ENCODE assay signal across 1 cellular context in the genomic region with DNA sequence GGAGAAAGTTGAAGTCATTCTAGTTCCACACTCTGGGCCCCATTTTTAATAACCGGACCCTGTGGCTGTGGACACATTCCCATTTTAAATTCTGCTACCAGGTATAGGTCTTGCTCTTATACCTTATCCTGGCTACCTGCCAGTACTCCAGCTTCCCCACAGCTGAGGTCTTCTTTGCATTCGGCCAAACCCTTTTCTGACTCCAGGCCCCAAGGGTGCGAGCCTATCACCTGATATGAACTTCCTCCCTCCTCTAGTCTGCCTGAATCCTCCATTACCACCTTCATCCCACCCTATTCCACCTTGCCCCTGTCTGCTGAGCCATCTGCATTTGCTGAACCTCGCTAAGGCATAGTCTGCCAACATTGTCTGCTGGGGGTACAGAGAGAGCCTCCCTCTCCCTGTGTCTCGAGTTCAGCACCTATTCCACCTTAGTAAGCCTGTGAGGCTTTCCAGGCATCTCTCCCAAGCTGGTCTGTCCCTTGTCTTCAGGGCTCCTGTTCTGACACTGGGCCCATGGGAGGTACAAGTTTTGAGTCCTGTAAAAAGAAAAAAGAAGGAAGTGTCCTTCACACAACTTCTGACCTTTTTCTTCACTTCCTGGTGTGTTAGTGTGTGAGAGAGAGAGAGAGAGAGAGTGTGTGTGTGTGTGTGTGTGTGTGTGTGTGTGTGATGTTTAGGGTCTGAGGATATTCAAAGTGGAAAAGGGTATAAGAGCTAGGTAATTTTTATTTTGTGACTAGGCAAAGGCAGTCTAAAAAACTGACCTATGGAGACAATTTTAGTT.
TF ChIP-seq lines count a peak whose summit lies in the region.

No MANE protein-coding gene starts in this region.

TF ChIP-seq in K562, 482 proteins besides CTCF, POLR2A, EP300 and RAD21 (continued from another document):
- TF ChIP-seq, protein P1, sequence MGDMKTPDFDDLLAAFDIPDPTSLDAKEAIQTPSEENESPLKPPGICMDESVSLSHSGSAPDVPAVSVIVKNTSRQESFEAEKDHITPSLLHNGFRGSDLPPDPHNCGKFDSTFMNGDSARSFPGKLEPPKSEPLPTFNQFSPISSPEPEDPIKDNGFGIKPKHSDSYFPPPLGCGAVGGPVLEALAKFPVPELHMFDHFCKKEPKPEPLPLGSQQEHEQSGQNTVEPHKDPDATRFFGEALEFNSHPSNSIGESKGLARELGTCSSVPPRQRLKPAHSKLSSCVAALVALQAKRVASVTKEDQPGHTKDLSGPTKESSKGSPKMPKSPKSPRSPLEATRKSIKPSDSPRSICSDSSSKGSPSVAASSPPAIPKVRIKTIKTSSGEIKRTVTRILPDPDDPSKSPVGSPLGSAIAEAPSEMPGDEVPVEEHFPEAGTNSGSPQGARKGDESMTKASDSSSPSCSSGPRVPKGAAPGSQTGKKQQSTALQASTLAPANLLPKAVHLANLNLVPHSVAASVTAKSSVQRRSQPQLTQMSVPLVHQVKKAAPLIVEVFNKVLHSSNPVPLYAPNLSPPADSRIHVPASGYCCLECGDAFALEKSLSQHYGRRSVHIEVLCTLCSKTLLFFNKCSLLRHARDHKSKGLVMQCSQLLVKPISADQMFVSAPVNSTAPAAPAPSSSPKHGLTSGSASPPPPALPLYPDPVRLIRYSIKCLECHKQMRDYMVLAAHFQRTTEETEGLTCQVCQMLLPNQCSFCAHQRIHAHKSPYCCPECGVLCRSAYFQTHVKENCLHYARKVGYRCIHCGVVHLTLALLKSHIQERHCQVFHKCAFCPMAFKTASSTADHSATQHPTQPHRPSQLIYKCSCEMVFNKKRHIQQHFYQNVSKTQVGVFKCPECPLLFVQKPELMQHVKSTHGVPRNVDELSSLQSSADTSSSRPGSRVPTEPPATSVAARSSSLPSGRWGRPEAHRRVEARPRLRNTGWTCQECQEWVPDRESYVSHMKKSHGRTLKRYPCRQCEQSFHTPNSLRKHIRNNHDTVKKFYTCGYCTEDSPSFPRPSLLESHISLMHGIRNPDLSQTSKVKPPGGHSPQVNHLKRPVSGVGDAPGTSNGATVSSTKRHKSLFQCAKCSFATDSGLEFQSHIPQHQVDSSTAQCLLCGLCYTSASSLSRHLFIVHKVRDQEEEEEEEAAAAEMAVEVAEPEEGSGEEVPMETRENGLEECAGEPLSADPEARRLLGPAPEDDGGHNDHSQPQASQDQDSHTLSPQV (IDR thresholded peaks at IDR 0.05): no peak
- TF ChIP-seq, protein P2, sequence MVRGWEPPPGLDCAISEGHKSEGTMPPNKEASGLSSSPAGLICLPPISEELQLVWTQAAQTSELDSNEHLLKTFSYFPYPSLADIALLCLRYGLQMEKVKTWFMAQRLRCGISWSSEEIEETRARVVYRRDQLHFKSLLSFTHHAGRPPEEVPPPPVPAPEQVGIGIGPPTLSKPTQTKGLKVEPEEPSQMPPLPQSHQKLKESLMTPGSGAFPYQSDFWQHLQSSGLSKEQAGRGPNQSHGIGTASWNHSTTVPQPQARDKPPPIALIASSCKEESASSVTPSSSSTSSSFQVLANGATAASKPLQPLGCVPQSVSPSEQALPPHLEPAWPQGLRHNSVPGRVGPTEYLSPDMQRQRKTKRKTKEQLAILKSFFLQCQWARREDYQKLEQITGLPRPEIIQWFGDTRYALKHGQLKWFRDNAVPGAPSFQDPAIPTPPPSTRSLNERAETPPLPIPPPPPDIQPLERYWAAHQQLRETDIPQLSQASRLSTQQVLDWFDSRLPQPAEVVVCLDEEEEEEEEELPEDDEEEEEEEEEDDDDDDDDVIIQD (CRISPR knock-in tag; IDR thresholded peaks at IDR 0.05): no peak
- TF ChIP-seq ILF3 (IDR thresholded peaks at IDR 0.05; ENCODE audit: borderline replicate concordance) (no peak), SMARCA4 (IDR thresholded peaks at IDR 0.05) (0 out of 2 replicates have a peak, but pooled peaks have one; percentile 13), HIVEP1 (CRISPR knock-in tag; IDR thresholded peaks at IDR 0.05) (no peak), ZKSCAN3 (CRISPR knock-in tag; IDR thresholded peaks at IDR 0.05) (no peak), POLR2AphosphoS2 (IDR thresholded peaks at IDR 0.05; ENCODE audit: low read length) (no peak), NFIC (IDR thresholded peaks at IDR 0.05) (peak; percentile 90), TOE1 (IDR thresholded peaks at IDR 0.05; ENCODE audit: borderline replicate concordance) (no peak), TOE1 (CRISPR knock-in tag; IDR thresholded peaks at IDR 0.05; ENCODE audit: borderline replicate concordance, low read depth) (no peak), MED1 (CRISPR knock-in tag; IDR thresholded peaks at IDR 0.05; ENCODE audit: borderline replicate concordance) (no peak), ELF4 (CRISPR knock-in tag; IDR thresholded peaks at IDR 0.05) (peak; percentile 42; the same call in 1 of the 2 replicates), BRD9 (IDR thresholded peaks at IDR 0.05; ENCODE audit: low read depth, partially characterized antibody) (peak; percentile 36), ZBTB7A (IDR thresholded peaks at IDR 0.05; ENCODE audit: borderline replicate concordance, control insufficient read depth, low read depth, low read length) (no peak), DPF2 (IDR thresholded peaks at IDR 0.05) (0 out of 2 replicates have a peak, but pooled peaks have one; percentile 15), ELF2 (CRISPR knock-in tag; IDR thresholded peaks at IDR 0.05) (peak; percentile 74), ZNF644 (tag; IDR thresholded peaks at IDR 0.05; ENCODE audit: low read depth) (no peak), SIN3B (IDR thresholded peaks at IDR 0.05; ENCODE audit: low read depth) (no peak), TAF9B (IDR thresholded peaks at IDR 0.05; ENCODE audit: partially characterized antibody) (no peak), SIRT6 (IDR thresholded peaks at IDR 0.05; ENCODE audit: low read depth, low read length) (no peak), TRIM24 (IDR thresholded peaks at IDR 0.05) (peak in 1 of 2 experiments; percentile 20; a peak in 1 of 4 replicates), PHF21A (IDR thresholded peaks at IDR 0.05; ENCODE audit: borderline replicate concordance, low read depth) (no peak), SAP30 (IDR thresholded peaks at IDR 0.05; ENCODE audit: borderline replicate concordance, insufficient read depth, low read depth, low read length, poor library complexity, severe bottlenecking) (no peak), ZNF507 (tag; conservative IDR thresholded peaks at IDR 0.05) (no peak), SMARCE1 (IDR thresholded peaks at IDR 0.05) (0 out of 2 replicates have a peak, but pooled peaks have one; percentile 18)
- TF ChIP-seq, protein P3, sequence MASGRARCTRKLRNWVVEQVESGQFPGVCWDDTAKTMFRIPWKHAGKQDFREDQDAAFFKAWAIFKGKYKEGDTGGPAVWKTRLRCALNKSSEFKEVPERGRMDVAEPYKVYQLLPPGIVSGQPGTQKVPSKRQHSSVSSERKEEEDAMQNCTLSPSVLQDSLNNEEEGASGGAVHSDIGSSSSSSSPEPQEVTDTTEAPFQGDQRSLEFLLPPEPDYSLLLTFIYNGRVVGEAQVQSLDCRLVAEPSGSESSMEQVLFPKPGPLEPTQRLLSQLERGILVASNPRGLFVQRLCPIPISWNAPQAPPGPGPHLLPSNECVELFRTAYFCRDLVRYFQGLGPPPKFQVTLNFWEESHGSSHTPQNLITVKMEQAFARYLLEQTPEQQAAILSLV (tag; IDR thresholded peaks at IDR 0.05): no peak
- TF ChIP-seq, protein P4, sequence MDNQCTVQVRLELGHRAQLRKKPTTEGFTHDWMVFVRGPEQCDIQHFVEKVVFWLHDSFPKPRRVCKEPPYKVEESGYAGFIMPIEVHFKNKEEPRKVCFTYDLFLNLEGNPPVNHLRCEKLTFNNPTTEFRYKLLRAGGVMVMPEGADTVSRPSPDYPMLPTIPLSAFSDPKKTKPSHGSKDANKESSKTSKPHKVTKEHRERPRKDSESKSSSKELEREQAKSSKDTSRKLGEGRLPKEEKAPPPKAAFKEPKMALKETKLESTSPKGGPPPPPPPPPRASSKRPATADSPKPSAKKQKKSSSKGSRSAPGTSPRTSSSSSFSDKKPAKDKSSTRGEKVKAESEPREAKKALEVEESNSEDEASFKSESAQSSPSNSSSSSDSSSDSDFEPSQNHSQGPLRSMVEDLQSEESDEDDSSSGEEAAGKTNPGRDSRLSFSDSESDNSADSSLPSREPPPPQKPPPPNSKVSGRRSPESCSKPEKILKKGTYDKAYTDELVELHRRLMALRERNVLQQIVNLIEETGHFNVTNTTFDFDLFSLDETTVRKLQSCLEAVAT (IDR thresholded peaks at IDR 0.05): peak in 1 of 2 experiments; percentile 95; a peak in 2 of 4 replicates
- TF ChIP-seq, protein P5, sequence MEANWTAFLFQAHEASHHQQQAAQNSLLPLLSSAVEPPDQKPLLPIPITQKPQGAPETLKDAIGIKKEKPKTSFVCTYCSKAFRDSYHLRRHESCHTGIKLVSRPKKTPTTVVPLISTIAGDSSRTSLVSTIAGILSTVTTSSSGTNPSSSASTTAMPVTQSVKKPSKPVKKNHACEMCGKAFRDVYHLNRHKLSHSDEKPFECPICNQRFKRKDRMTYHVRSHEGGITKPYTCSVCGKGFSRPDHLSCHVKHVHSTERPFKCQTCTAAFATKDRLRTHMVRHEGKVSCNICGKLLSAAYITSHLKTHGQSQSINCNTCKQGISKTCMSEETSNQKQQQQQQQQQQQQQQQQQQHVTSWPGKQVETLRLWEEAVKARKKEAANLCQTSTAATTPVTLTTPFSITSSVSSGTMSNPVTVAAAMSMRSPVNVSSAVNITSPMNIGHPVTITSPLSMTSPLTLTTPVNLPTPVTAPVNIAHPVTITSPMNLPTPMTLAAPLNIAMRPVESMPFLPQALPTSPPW (CRISPR knock-in tag; IDR thresholded peaks at IDR 0.05): no peak
- TF ChIP-seq, protein P6, sequence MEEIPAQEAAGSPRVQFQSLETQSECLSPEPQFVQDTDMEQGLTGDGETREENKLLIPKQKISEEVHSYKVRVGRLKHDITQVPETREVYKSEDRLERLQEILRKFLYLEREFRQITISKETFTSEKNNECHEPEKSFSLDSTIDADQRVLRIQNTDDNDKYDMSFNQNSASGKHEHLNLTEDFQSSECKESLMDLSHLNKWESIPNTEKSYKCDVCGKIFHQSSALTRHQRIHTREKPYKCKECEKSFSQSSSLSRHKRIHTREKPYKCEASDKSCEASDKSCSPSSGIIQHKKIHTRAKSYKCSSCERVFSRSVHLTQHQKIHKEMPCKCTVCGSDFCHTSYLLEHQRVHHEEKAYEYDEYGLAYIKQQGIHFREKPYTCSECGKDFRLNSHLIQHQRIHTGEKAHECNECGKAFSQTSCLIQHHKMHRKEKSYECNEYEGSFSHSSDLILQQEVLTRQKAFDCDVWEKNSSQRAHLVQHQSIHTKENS (CRISPR knock-in tag; IDR thresholded peaks at IDR 0.05): no peak
- TF ChIP-seq, protein P7, sequence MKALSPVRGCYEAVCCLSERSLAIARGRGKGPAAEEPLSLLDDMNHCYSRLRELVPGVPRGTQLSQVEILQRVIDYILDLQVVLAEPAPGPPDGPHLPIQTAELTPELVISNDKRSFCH (CRISPR knock-in tag; IDR thresholded peaks at IDR 0.05): no peak
- TF ChIP-seq, protein P7 (tag; IDR thresholded peaks at IDR 0.05): 0 out of 2 replicates have a peak, but pooled peaks have one; percentile 49
